In the genomic region with DNA sequence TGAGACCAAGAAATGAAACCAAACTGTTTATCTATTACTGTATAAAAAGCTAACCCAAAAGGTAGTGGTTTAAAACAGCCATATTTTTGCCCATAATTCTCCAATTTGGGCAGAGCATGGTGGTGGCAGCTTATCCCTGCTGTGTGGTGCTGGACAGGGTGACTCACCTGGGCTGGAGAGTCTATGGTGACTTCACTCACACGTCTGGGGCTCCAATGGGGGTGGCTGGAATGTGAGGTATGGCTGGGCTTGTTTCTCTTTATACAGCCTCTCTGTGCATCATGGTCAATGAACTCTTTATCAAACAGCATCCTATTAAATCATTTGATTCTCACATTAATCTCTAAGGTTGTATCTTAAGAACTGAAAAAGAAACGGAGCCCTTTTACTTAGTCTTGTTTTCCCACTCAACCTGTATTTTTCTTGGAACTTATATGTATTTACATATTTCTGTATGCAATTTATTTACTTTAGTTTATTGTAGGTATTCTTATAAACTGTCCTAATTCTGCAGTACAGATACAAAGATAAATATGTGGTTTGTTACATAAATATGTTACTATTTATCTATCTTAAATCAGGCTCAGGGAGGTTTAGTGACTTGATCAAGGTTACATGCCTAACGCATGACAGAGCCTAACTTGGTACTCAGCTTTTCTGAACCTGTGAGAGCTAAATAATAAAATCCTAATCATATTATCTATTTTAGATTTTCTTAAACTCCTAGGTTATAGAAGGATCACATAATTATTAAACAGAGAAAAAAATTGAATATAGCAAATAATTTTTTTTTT, we compare ENCODE assay signal across 19 cellular contexts. TPM values are rescaled to one million over a fixed set of nuclear protein-coding genes. Genes with fewer than 3 reads are reported as not detected.
DNase-seq lines count a peak whose midpoint lies in the region; ATAC-seq, FAIRE-seq and TF ChIP-seq lines count a peak whose summit lies in the region.
"Had no signal": no experiment of that assay in that cellular context is flagged by ENCODE, and none has a peak within 500 bp of the region (broad histone marks: within the 10 kb centered on the region; RNA-seq: fewer than 3 reads in every experiment).

No MANE protein-coding gene starts in this region.

- H3K36me3 ChIP-seq in bronchial epithelial cell (ENCODE audit: control insufficient read depth, insufficient read depth, low read length), result no peaks in the 10 kb centered on the region
- H3K36me3 ChIP-seq: cardiac muscle cell, right atrium auricular region, stomach had no signal

- H3K27me3 ChIP-seq in bronchial epithelial cell (ENCODE audit: control insufficient read depth, insufficient read depth, low read length), result no peaks in the 10 kb centered on the region
- H3K27me3 ChIP-seq: cardiac muscle cell, right atrium auricular region, stomach had no signal

- no peak for ATAC-seq in HG02852 (IDR thresholded peaks at IDR 0.05; ENCODE audit: unreplicated experiment)
- ATAC-seq in HG03354 (IDR thresholded peaks at IDR 0.05; ENCODE audit: poor library complexity, severe bottlenecking, unreplicated experiment), result no peak

- no peak for FAIRE-seq in bronchial epithelial cell (lab: Jason Lieb, UNC)

- DNase-seq in EH (ENCODE audit: low read depth) (peak; percentile 56), M059J (ENCODE audit: low read depth) (peak; percentile 78), bronchial epithelial cell (ENCODE audit: low read depth) (peak; percentile 76), kidney tubule cell (ENCODE audit: low spot score) (peak; percentile 84), KG1 (lab: John Stamatoyannopoulos, UW) (no peak), NCI-H2107 treated with DMSO at 0.1 percent for 48 hours (lab: John Stamatoyannopoulos, UW; ENCODE audit: unreplicated experiment) (no peak)
- DNase-seq: activated B cell treated with CpG ODN at 0.5 μM for 24 hours, C1 segment of cervical spinal cord, erythroblast, immature natural killer cell, naive B cell, NCI-H1048, NCI-H69, SHP77 treated with DMSO at 0.1 percent for 48 hours, stomach had no signal

- no peak for TF ChIP-seq CTCF in bronchial epithelial cell (IDR thresholded peaks at IDR 0.05; ENCODE audit: insufficient read depth, low read length, severe bottlenecking)

- no peak overlapping the region for H3K4me3 ChIP-seq in bronchial epithelial cell (ENCODE audit: low read depth, low read length)
- H3K4me3 ChIP-seq: cardiac muscle cell, right atrium auricular region, stomach had no signal

RNA-seq across cellular contexts. Expression of a gene that starts 37.5 kb away (rescaled TPM):
- 43.9 and 47.3 TPM in 2 replicates for total RNA-seq in M059J (2014; rRNA removed; shearing (Covaris generic))
- total RNA-seq in bronchial epithelial cell, result 34.1 and 39.8 TPM in 2 replicates
- total RNA-seq: activated B cell treated with CpG ODN at 0.5 μM for 24 hours had no signal

Comparison
In these comparisons a context has a peak if more than half of its experiments do, and no peak if none do; other contexts are left out.
1. DNase-seq: peak in EH (single experiment), M059J (single experiment), bronchial epithelial cell (single experiment) and kidney tubule cell (single experiment); none in KG1 (single experiment) and NCI-H2107 treated with DMSO at 0.1 percent for 48 hours (single experiment).